24 cellular contexts compared by ENCODE assay signal in genomic region chr1:41354956-41355355, GRCh38. TPM values are rescaled to one million over a fixed set of nuclear protein-coding genes. Genes with fewer than 3 reads are reported as not detected.
A peak's percentile ranks its signal among the peaks of the same experiment; 100 is the strongest.
DNase-seq lines count a peak whose midpoint lies in the region; ATAC-seq and TF ChIP-seq lines count a peak whose summit lies in the region.
"Had no signal": no experiment of that assay in that cellular context is flagged by ENCODE, and none has a peak within 500 bp of the region (broad histone marks: within the 10 kb centered on the region; RNA-seq: fewer than 3 reads in every experiment).

No MANE protein-coding gene starts in this region.

- WGBS in spleen, 5 donors, result 69 to 100% (median 91%) methylated on average over 3 of the region's 3 CpGs
- WGBS in upper lobe of left lung, 2 donors, result 73 to 100% methylated on average over 3 of the region's 3 CpGs

- no peak for TF ChIP-seq EP300 in upper lobe of left lung (IDR thresholded peaks at IDR 0.05)

- ATAC-seq in HCT116 (peak; percentile 52), HG03342 (IDR thresholded peaks at IDR 0.05; ENCODE audit: unreplicated experiment) (no peak), upper lobe of left lung (ENCODE audit: low FRiP score in 2 of 2) (no peak)

- no peak overlapping the region for H3K4me2 ChIP-seq in HCT116 (ENCODE audit: low read length)

- H3K4me1 Mint-ChIP-seq in activated CD4-positive, alpha-beta memory T cell treated with anti-CD3 and anti-CD28 coated beads, Interleukin-2, amount 10 ng/mL, durations not matched to agents 7 days and 5 days, result peaks cover 2% of the 10 kb centered on the region
- no peaks in the 10 kb centered on the region for H3K4me1 Mint-ChIP-seq in activated CD4-positive, alpha-beta memory T cell treated with anti-CD3 and anti-CD28 coated beads for 36 hours (ENCODE audit: low read depth)
- H3K4me1 Mint-ChIP-seq in MCF 10A (ENCODE audit: insufficient read depth, unreplicated experiment), result peaks cover 25% of the 10 kb centered on the region

- H3K79me2 ChIP-seq in HCT116 (ENCODE audit: insufficient read depth, low read length), result no peaks in the 10 kb centered on the region

- H3K36me3 ChIP-seq in HCT116 (ENCODE audit: control insufficient read depth in 1 of 2, insufficient read depth in 2 of 2, low read length in 2 of 2) (no peaks in the 10 kb centered on the region), colonic mucosa (no peaks in the 10 kb centered on the region), spleen (no peaks in the 10 kb centered on the region), upper lobe of left lung (no peaks in the 10 kb centered on the region)
- H3K36me3 ChIP-seq: HAP-1 had no signal

- CTCF ChIA-PET in activated CD4-positive, alpha-beta memory T cell treated with anti-CD3 and anti-CD28 coated beads, Interleukin-2, amount 10 ng/mL, durations not matched to agents 7 days and 5 days (lab: Charles Lee), result no interaction called here
- CTCF ChIA-PET in activated CD4-positive, alpha-beta memory T cell treated with anti-CD3 and anti-CD28 coated beads for 36 hours (lab: Charles Lee), result no interaction called here
- CTCF ChIA-PET in HCT116 (lab: Charles Lee), result interaction anchor here (1.0 kb wide), 1 partner anchor 24 kb away, joined by 3 read pairs; no protein-coding TSS in a partner anchor
- CTCF ChIA-PET in MCF 10A (lab: Yijun Ruan, JAX), result interaction anchor here (1.0 kb wide), 1 partner anchor 63 kb away, joined by 3 read pairs; no protein-coding TSS in a partner anchor

- no peak overlapping the region for H2AFZ ChIP-seq in HCT116 (ENCODE audit: low read depth, low read length, poor library complexity, severe bottlenecking)

- POLR2A ChIA-PET in activated CD4-positive, alpha-beta memory T cell treated with anti-CD3 and anti-CD28 coated beads, Interleukin-2, amount 10 ng/mL, durations not matched to agents 7 days and 5 days (lab: Charles Lee), result no interaction called here
- POLR2A ChIA-PET in activated CD4-positive, alpha-beta memory T cell treated with anti-CD3 and anti-CD28 coated beads for 36 hours (lab: Charles Lee), result no interaction called here
- POLR2A ChIA-PET in HCT116 (lab: Charles Lee), result no interaction called here
- POLR2A ChIA-PET in MCF 10A (lab: Yijun Ruan, JAX), result interaction anchor here (1.5 kb wide), 1 partner anchor 13 kb away, joined by 8 read pairs; no protein-coding TSS in a partner anchor

- no peaks in the 10 kb centered on the region for H3K36me3 Mint-ChIP-seq in activated CD4-positive, alpha-beta memory T cell treated with anti-CD3 and anti-CD28 coated beads, Interleukin-2, amount 10 ng/mL, durations not matched to agents 7 days and 5 days (ENCODE audit: low read depth)
- no peaks in the 10 kb centered on the region for H3K36me3 Mint-ChIP-seq in activated CD4-positive, alpha-beta memory T cell treated with anti-CD3 and anti-CD28 coated beads for 36 hours
- peaks cover 7% of the 10 kb centered on the region for H3K36me3 Mint-ChIP-seq in MCF 10A (ENCODE audit: insufficient read depth, unreplicated experiment)
- H3K36me3 Mint-ChIP-seq: CD4-positive, CD25-positive, alpha-beta regulatory T cell; mesothelial cell of epicardium; naive B cell had no signal

- H3K4me3 ChIP-seq in HCT116 (replicated peaks in 1 of 2; ENCODE audit: low read depth in 1 of 2, low read length in 2 of 2) (no peak overlapping the region), colonic mucosa (no peak overlapping the region), spleen (no peak overlapping the region), upper lobe of left lung (no peak overlapping the region)
- H3K4me3 ChIP-seq: HAP-1, smooth muscle cell had no signal

- TF ChIP-seq CTCF in HCT116 (IDR thresholded peaks at IDR 0.05 in 2 of 3, conservative IDR thresholded peaks at IDR 0.05 in 1 of 3; ENCODE audit: borderline replicate concordance in 1 of 3, insufficient read depth in 1 of 3, low read depth in 2 of 3, low read length in 2 of 3) (peak in 1 of 3 experiments; percentile 5; a peak in 1 of 6 replicates), colonic mucosa (IDR thresholded peaks at IDR 0.05) (no peak), spleen (IDR thresholded peaks at IDR 0.05 in 8 of 11, conservative IDR thresholded peaks at IDR 0.05 in 3 of 11) (no peak), MCF 10A (IDR thresholded peaks at IDR 0.05; ENCODE audit: unreplicated experiment) (no peak), upper lobe of left lung (IDR thresholded peaks at IDR 0.05) (no peak)

- no peaks in the 10 kb centered on the region for H3K9me3 ChIP-seq in HCT116 (ENCODE audit: control insufficient read depth in 1 of 2, insufficient read depth in 1 of 2, low read depth in 1 of 2, low read length in 2 of 2)
- H3K9me3 ChIP-seq in colonic mucosa, result no peaks in the 10 kb centered on the region
- no peaks in the 10 kb centered on the region for H3K9me3 ChIP-seq in spleen
- no peaks in the 10 kb centered on the region for H3K9me3 ChIP-seq in upper lobe of left lung
- H3K9me3 ChIP-seq: HAP-1 had no signal

- H3K9me2 ChIP-seq in HCT116 (ENCODE audit: insufficient read depth), result no peaks in the 10 kb centered on the region

- peak; percentile 13 for DNase-seq in activated CD4-positive, alpha-beta memory T cell treated with anti-CD3 and anti-CD28 coated beads, Interleukin-2, amount 10 ng/mL, durations not matched to agents 7 days and 5 days
- no peak for DNase-seq in activated CD4-positive, alpha-beta memory T cell treated with anti-CD3 and anti-CD28 coated beads for 36 hours
- DNase-seq in HCT116 (ENCODE audit: low read depth, low spot score) (no peak), colonic mucosa (peak; percentile 14), spleen (peak; percentile 48), MCF 10A (ENCODE audit: unreplicated experiment) (no peak), upper lobe of left lung (no peak)
- DNase-seq: 8988T; activated CD4-positive, alpha-beta T cell treated with anti-CD3 and anti-CD28 coated beads, Interleukin-2, amount 50 U/mL, for 4 hours; activated gamma-delta T cell treated with Interleukin-2 at 50 U/mL for 16 hours; CD4-positive, CD25-positive, alpha-beta regulatory T cell; EL; KG1; naive B cell; NCI-H1436 treated with DMSO at 0.1 percent for 48 hours; stimulated activated CD4-positive, alpha-beta T cell treated with anti-CD3 and anti-CD28 coated beads, Interleukin-2, amount 100 ng/mL, for 24 hours; T-helper 1 cell had no signal

- RAD21 ChIA-PET in HCT116 (lab: Charles Lee; ENCODE audit: low non-redundant PET in 1 of 2, low total read pairs in 2 of 2, uncharacterized antibody in 2 of 2, unreplicated experiment in 2 of 2), result no interaction called here

- no peaks in the 10 kb centered on the region for H4K20me1 ChIP-seq in HCT116 (ENCODE audit: insufficient read depth)

- no peak overlapping the region for H3K4me3 Mint-ChIP-seq in activated CD4-positive, alpha-beta memory T cell treated with anti-CD3 and anti-CD28 coated beads, Interleukin-2, amount 10 ng/mL, durations not matched to agents 7 days and 5 days
- no peak overlapping the region for H3K4me3 Mint-ChIP-seq in activated CD4-positive, alpha-beta memory T cell treated with anti-CD3 and anti-CD28 coated beads for 36 hours
- no peak overlapping the region for H3K4me3 Mint-ChIP-seq in MCF 10A (ENCODE audit: unreplicated experiment)
- H3K4me3 Mint-ChIP-seq: CD4-positive, CD25-positive, alpha-beta regulatory T cell; mesothelial cell of epicardium; naive B cell had no signal

- H3K9me3 Mint-ChIP-seq in activated CD4-positive, alpha-beta memory T cell treated with anti-CD3 and anti-CD28 coated beads, Interleukin-2, amount 10 ng/mL, durations not matched to agents 7 days and 5 days, result no peaks in the 10 kb centered on the region
- H3K9me3 Mint-ChIP-seq in activated CD4-positive, alpha-beta memory T cell treated with anti-CD3 and anti-CD28 coated beads for 36 hours, result no peaks in the 10 kb centered on the region
- H3K9me3 Mint-ChIP-seq in MCF 10A (ENCODE audit: unreplicated experiment), result no peaks in the 10 kb centered on the region
- H3K9me3 Mint-ChIP-seq: CD4-positive, CD25-positive, alpha-beta regulatory T cell; mesothelial cell of epicardium; naive B cell had no signal

- peaks cover 21% of the 10 kb centered on the region for H3K27me3 Mint-ChIP-seq in activated CD4-positive, alpha-beta memory T cell treated with anti-CD3 and anti-CD28 coated beads, Interleukin-2, amount 10 ng/mL, durations not matched to agents 7 days and 5 days
- H3K27me3 Mint-ChIP-seq in activated CD4-positive, alpha-beta memory T cell treated with anti-CD3 and anti-CD28 coated beads for 36 hours, result peaks cover 6% of the 10 kb centered on the region
- H3K27me3 Mint-ChIP-seq in MCF 10A (ENCODE audit: insufficient read depth, unreplicated experiment), result no peaks in the 10 kb centered on the region

- H3K27ac ChIP-seq in HCT116 (ENCODE audit: low read depth, low read length) (no peak overlapping the region), colonic mucosa (no peak overlapping the region), spleen (no peak overlapping the region), upper lobe of left lung (no peak overlapping the region)
- H3K27ac ChIP-seq: RWPE1 had no signal

- TF ChIP-seq POLR2A in HCT116 (IDR thresholded peaks at IDR 0.05; ENCODE audit: borderline replicate concordance, extremely low read depth, insufficient read depth, insufficient read length) (no peak), spleen (IDR thresholded peaks at IDR 0.05) (no peak), upper lobe of left lung (IDR thresholded peaks at IDR 0.05) (no peak)

- H3K27ac Mint-ChIP-seq in activated CD4-positive, alpha-beta memory T cell treated with anti-CD3 and anti-CD28 coated beads, Interleukin-2, amount 10 ng/mL, durations not matched to agents 7 days and 5 days, result no peak overlapping the region
- H3K27ac Mint-ChIP-seq in activated CD4-positive, alpha-beta memory T cell treated with anti-CD3 and anti-CD28 coated beads for 36 hours, result no peak overlapping the region
- H3K27ac Mint-ChIP-seq in MCF 10A (ENCODE audit: low read depth, unreplicated experiment), result no peak overlapping the region
- H3K27ac Mint-ChIP-seq: CD4-positive, CD25-positive, alpha-beta regulatory T cell; mesothelial cell of epicardium had no signal

- no TSS peak for BruUV-seq in HCT116 (replicated peaks; lab: Mats Ljungman, UMichigan)
- no TSS peak for BruUV-seq in MCF 10A (replicated peaks; lab: Mats Ljungman, UMichigan)

- H3K4me1 ChIP-seq in HCT116 (ENCODE audit: control insufficient read depth in 1 of 2, insufficient read depth in 2 of 2, low read length in 2 of 2) (peaks cover 18 to 25% of the 10 kb centered on the region in 2 experiments; a peak in 3 of 4 replicates), colonic mucosa (peaks cover 11% of the 10 kb centered on the region), spleen (peaks cover 0 to 8% (median 0%) of the 10 kb centered on the region in 6 donors), upper lobe of left lung (peaks cover 0 to 8% (median 4%) of the 10 kb centered on the region in 4 donors)

- intact Hi-C loops in activated CD4-positive, alpha-beta memory T cell treated with anti-CD3 and anti-CD28 coated beads for 36 hours (cut with micrococcal nuclease), result no loop called here
- intact Hi-C loops in HCT116 (cut with micrococcal nuclease) (no loop called here), colonic mucosa (cut with DNase I) (no loop called here), spleen (cut with DNase I; ENCODE audit: low total_unique reads) (no loop called here), MCF 10A (cut with micrococcal nuclease) (no loop called here)

- no peaks in the 10 kb centered on the region for H3K27me3 ChIP-seq in HCT116 (ENCODE audit: insufficient read depth, low read length)
- no peaks in the 10 kb centered on the region for H3K27me3 ChIP-seq in colonic mucosa
- peaks cover 0 to 30% (median 0%) of the 10 kb centered on the region in 7 donors for H3K27me3 ChIP-seq in spleen (replicated peaks in 1 of 7)
- no peaks in the 10 kb centered on the region for H3K27me3 ChIP-seq in upper lobe of left lung

- H3K9ac ChIP-seq in HCT116 (ENCODE audit: low read length), result no peak overlapping the region
- H3K9ac ChIP-seq in colonic mucosa (ENCODE audit: low read depth in 2 of 2, low read length in 2 of 2), result no peak overlapping the region

- peak; percentile 32; the same call in 1 of the 2 replicates for TF ChIP-seq RAD21 in HCT116 (IDR thresholded peaks at IDR 0.05; ENCODE audit: low read depth)

RNA-seq across cellular contexts. Expression of gene FOXO6, which starts 6.3 kb away (rescaled TPM):
- total RNA-seq in activated CD4-positive, alpha-beta memory T cell treated with anti-CD3 and anti-CD28 coated beads, Interleukin-2, amount 10 ng/mL, durations not matched to agents 7 days and 5 days, result under 1 TPM in 1 of 2 experiments, not detected in 1; 0.20 TPM
- under 1 TPM; 0.19 TPM for total RNA-seq in activated CD4-positive, alpha-beta memory T cell treated with anti-CD3 and anti-CD28 coated beads for 36 hours
- total RNA-seq in HCT116 (2021; ENCODE audit: unreplicated experiment) (7.0 TPM), colonic mucosa (under 1 TPM; 0.56 to 0.59 TPM), spleen (1 to 10 TPM in 2 of 7 donors, under 1 TPM in 4, not detected in 1; 0.26 to 1.6 (median 0.41) TPM), MCF 10A (2022) (0.22 and 0.28 TPM in 2 replicates), upper lobe of left lung (1 to 10 TPM in 2 of 6 donors, under 1 TPM in 4; 0.31 to 1.2 (median 0.79) TPM)
- polyA plus RNA-seq in HCT116 (2012), result 4.0 and 4.1 TPM in 2 replicates
- under 1 TPM; 0.14 to 0.20 (median 0.19) TPM for polyA plus RNA-seq in spleen
- total RNA-seq: glomerular endothelial cell, osteoblast had no signal
- polyA plus RNA-seq: CD4-positive, CD25-positive, alpha-beta regulatory T cell had no signal

Comparison
In these comparisons a context has a peak if more than half of its experiments do, and no peak if none do; other contexts are left out.
1. DNase-seq: peak in activated CD4-positive, alpha-beta memory T cell treated with anti-CD3 and anti-CD28 coated beads, Interleukin-2, amount 10 ng/mL, durations not matched to agents 7 days and 5 days (single experiment), colonic mucosa (single experiment) and spleen (single experiment); none in activated CD4-positive, alpha-beta memory T cell treated with anti-CD3 and anti-CD28 coated beads for 36 hours (single experiment), HCT116 (single experiment), MCF 10A (single experiment) and upper lobe of left lung (0 of 2).
2. CTCF ChIA-PET loops: an anchor here in HCT116 (1.0 kb wide) and MCF 10A (1.0 kb wide); none called in activated CD4-positive, alpha-beta memory T cell treated with anti-CD3 and anti-CD28 coated beads, Interleukin-2, amount 10 ng/mL, durations not matched to agents 7 days and 5 days and activated CD4-positive, alpha-beta memory T cell treated with anti-CD3 and anti-CD28 coated beads for 36 hours.